Comparison of ENCODE assay signal across 8 cellular contexts in the genomic region with DNA sequence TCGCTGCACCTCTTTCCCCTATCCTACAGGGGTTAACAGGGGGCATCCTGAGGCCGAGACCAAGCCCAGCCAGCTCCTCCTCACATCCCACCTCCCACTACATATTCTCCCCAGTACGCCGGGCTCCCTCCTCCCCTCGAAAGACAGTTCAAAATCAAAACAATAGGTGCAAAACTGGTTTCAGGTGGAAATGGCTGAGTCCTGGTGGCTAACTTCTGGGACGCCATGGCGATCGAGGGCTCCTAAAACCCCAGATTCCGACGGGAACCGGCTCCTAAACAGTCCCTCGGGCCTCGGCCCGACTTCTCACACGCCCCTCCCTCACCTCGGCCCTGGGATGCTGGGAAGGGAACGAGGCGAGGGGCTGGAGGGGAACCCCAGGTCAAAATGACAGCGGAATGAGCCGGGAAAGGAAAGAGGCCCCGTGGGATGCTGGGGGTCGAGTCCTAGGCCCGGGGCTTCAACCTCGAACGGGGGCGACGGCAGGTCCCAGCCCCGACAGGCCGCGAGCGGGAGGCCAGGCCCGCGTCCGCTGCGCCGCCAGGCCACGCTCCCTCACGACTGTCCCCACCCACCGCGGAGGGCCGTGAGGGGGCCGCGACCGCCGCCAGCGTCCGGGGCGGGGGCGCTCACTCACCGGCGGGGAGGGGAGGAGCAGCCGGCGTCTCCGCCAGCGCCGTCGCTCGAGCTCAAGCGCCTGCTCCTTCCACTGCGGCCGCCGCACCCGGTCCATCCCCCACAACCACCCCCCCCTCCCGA. TPM values are rescaled to one million over a fixed set of nuclear protein-coding genes. Genes with fewer than 3 reads are reported as not detected.
DNase-seq lines count a peak whose midpoint lies in the region; ATAC-seq and TF ChIP-seq lines count a peak whose summit lies in the region.

No MANE protein-coding gene starts in this region.

- H2AFZ ChIP-seq in parathyroid adenoma, result peak overlapping the region; percentile 99

- in situ Hi-C loops in GM18951 (cut with MboI; ENCODE audit: low sequenced_read_pairs, unreplicated experiment) (no loop called here), Panc1 (cut with HindIII; ENCODE audit: low pct_unique_long_range_greater_than_20kb, low sequenced_read_pairs) (no loop called here)

- peaks cover 17% of the 10 kb centered on the region for H3K79me2 ChIP-seq in parathyroid adenoma

- peaks cover 8% of the 10 kb centered on the region for H3K9me3 Mint-ChIP-seq in glutamatergic neuron (ENCODE audit: unreplicated experiment)

- H3K4me3 Mint-ChIP-seq in glutamatergic neuron (ENCODE audit: unreplicated experiment), result peak overlapping the region; percentile 92

- intact Hi-C loops in Panc1 (cut with micrococcal nuclease; ENCODE audit: unreplicated experiment), result no loop called here
- intact Hi-C loops in upper lobe of right lung (cut with DNase I), result no loop called here

- H3K27ac Mint-ChIP-seq in glutamatergic neuron (ENCODE audit: unreplicated experiment), result peak overlapping the region; percentile 96

- no peaks in the 10 kb centered on the region for H3K36me3 ChIP-seq in Panc1 (ENCODE audit: control insufficient read depth, insufficient read depth, low read length)
- no peaks in the 10 kb centered on the region for H3K36me3 ChIP-seq in parathyroid adenoma (ENCODE audit: control insufficient read depth, insufficient read depth, low read length)
- no peaks in the 10 kb centered on the region for H3K36me3 ChIP-seq in upper lobe of right lung

- H3K36me3 Mint-ChIP-seq in glutamatergic neuron (ENCODE audit: unreplicated experiment), result no peaks in the 10 kb centered on the region

- CTCF ChIA-PET in Panc1 (lab: Charles Lee), result interaction anchor here (0.6 kb wide), 1 partner anchor 67 kb away, joined by 3 read pairs; no protein-coding TSS in a partner anchor

- no peaks in the 10 kb centered on the region for H3K9me3 ChIP-seq in Panc1 (ENCODE audit: control insufficient read depth, insufficient read depth, low read depth, low read length)
- H3K9me3 ChIP-seq in parathyroid adenoma (ENCODE audit: control insufficient read depth, low read length), result no peaks in the 10 kb centered on the region
- H3K9me3 ChIP-seq in upper lobe of right lung, result no peaks in the 10 kb centered on the region

- H3K27me3 ChIP-seq in Panc1 (ENCODE audit: control insufficient read depth, insufficient read depth, low read length) (no peaks in the 10 kb centered on the region), parathyroid adenoma (ENCODE audit: control insufficient read depth, insufficient read depth, low read length) (no peaks in the 10 kb centered on the region), upper lobe of right lung (no peaks in the 10 kb centered on the region)

- H3K27me3 Mint-ChIP-seq in glutamatergic neuron (ENCODE audit: unreplicated experiment), result peaks cover 6% of the 10 kb centered on the region

- TF ChIP-seq CTCF in Panc1 (IDR thresholded peaks at IDR 0.05), result no peak
- TF ChIP-seq CTCF in glutamatergic neuron (IDR thresholded peaks at IDR 0.05; ENCODE audit: partially characterized antibody, unreplicated experiment), result no peak
- TF ChIP-seq CTCF in parathyroid adenoma (IDR thresholded peaks at IDR 0.05), result no peak
- TF ChIP-seq CTCF in upper lobe of right lung (IDR thresholded peaks at IDR 0.05), result no peak

- H3K4me1 ChIP-seq in Panc1 (ENCODE audit: control insufficient read depth, insufficient read depth, low read length) (peaks cover 45% of the 10 kb centered on the region), parathyroid adenoma (peaks cover 2% of the 10 kb centered on the region), upper lobe of right lung (peaks cover 39% of the 10 kb centered on the region)

- peak; percentile 68 for DNase-seq in CD1c-positive myeloid dendritic cell (ENCODE audit: extremely low spot score)
- no peak for DNase-seq in Panc1 (ENCODE audit: low read depth, low spot score)
- peak; percentile 79 for DNase-seq in activated naive CD4-positive, alpha-beta T cell treated with Interleukin-2 at 50 U/mL for 16 hours
- peak; percentile 76 for DNase-seq in glutamatergic neuron
- DNase-seq in upper lobe of right lung, result peak; percentile 89

- TF ChIP-seq POLR2A in GM18951 (IDR thresholded peaks at IDR 0.05; ENCODE audit: extremely low read depth, insufficient read depth, insufficient read length), result peak; percentile 56

- no TSS peak for BruUV-seq in Panc1 (replicated peaks; lab: Mats Ljungman, UMichigan)

- ATAC-seq in HG03135 (IDR thresholded peaks at IDR 0.05; ENCODE audit: unreplicated experiment), result peak; percentile 66
- peak; percentile 91 for ATAC-seq in Panc1
- ATAC-seq in upper lobe of right lung, result peak; percentile 85

- peaks cover 13% of the 10 kb centered on the region for H3K4me1 Mint-ChIP-seq in glutamatergic neuron (ENCODE audit: low read depth, unreplicated experiment)

- POLR2A ChIA-PET in Panc1 (lab: Charles Lee), result interaction anchor here (0.6 kb wide), 1 partner anchor 261 kb away, joined by 3 read pairs; no protein-coding TSS in a partner anchor

- peak overlapping the region; percentile 92 for H3K4me2 ChIP-seq in parathyroid adenoma (ENCODE audit: low read length)

- H3K4me3 ChIP-seq in Panc1 (ENCODE audit: low read depth in 2 of 2, low read length in 2 of 2) (peak overlapping the region; percentile 75 to 92), parathyroid adenoma (ENCODE audit: low read depth, low read length) (peak overlapping the region; percentile 98), upper lobe of right lung (peak overlapping the region; percentile 84)

- peak overlapping the region; percentile 90 for H3K9ac ChIP-seq in parathyroid adenoma

- peak overlapping the region; percentile 95 for H3K27ac ChIP-seq in Panc1 (ENCODE audit: low read length)
- peak overlapping the region; percentile 95 for H3K27ac ChIP-seq in parathyroid adenoma
- peak overlapping the region; percentile 94 for H3K27ac ChIP-seq in upper lobe of right lung

RNA-seq across cellular contexts. Expression of gene TMCC1, which starts 0.5 kb away (rescaled TPM):
- 33.2 TPM for total RNA-seq in Panc1 (2021; ENCODE audit: unreplicated experiment)
- polyA plus RNA-seq in Panc1 (2012; ENCODE audit: insufficient read length), result 15.3 TPM
- total RNA-seq in glutamatergic neuron (ENCODE audit: unreplicated experiment), result 42.2 TPM
- total RNA-seq in upper lobe of right lung, result 42.3 TPM
